In the genomic region with DNA sequence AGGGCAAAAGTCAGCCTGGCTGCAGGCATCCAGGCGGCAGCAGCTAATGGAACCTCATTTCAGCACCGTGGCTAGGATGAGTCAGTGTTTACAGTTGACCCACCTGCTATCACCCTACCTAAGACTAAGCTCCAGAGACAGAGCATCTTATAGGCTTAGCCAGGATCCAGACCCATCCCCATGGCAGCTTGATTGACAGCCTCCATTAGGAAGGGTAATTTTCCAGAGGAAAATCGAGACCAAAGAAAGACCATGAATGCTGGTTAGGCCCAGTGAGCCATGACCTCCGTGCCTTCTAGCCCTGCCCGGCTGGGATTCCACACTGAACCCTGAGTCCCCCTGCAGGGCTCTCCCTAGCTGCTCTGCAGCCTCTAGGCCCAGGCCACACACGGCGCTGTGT, we compare ENCODE assay signal across 24 cellular contexts. TPM values are rescaled to one million over a fixed set of nuclear protein-coding genes. Genes with fewer than 3 reads are reported as not detected.
A peak's percentile ranks its signal among the peaks of the same experiment; 100 is the strongest.
DNase-seq lines count a peak whose midpoint lies in the region; ATAC-seq and TF ChIP-seq lines count a peak whose summit lies in the region.
"Had no signal": no experiment of that assay in that cellular context is flagged by ENCODE, and none has a peak within 500 bp of the region (broad histone marks: within the 10 kb centered on the region; RNA-seq: fewer than 3 reads in every experiment).

No MANE protein-coding gene starts in this region.

- no peaks in the 10 kb centered on the region for H3K79me2 ChIP-seq in mesendoderm (ENCODE audit: control insufficient read depth, insufficient read depth, low read length)

- H3K27ac ChIP-seq in mesendoderm (ENCODE audit: low read depth, low read length) (peak overlapping the region; percentile 43), lower lobe of right lung (no peak overlapping the region)
- H3K27ac ChIP-seq: tibial nerve had no signal

- peaks cover 12% of the 10 kb centered on the region for H3K4me1 ChIP-seq in mesendoderm (ENCODE audit: control insufficient read depth, low read depth, low read length)
- H3K4me1 ChIP-seq in lower lobe of right lung, result no peaks in the 10 kb centered on the region
- H3K4me1 ChIP-seq: tibial nerve had no signal

- no CpG with 5 or more reads among the region's 7 CpGs for WGBS in mesendoderm (ENCODE audit: extremely low coverage, insufficient coverage, low lambda C conversion rate)

- no peak overlapping the region for H2BK15ac ChIP-seq in mesendoderm (replicated peaks; ENCODE audit: low read depth)

- H3K79me1 ChIP-seq in mesendoderm (ENCODE audit: low read length), result peaks cover 3% of the 10 kb centered on the region

- no peak overlapping the region for H2AK5ac ChIP-seq in mesendoderm (ENCODE audit: low read length)

- no peak overlapping the region for H3K23ac ChIP-seq in mesendoderm (ENCODE audit: low read length)

- H3K9ac ChIP-seq in mesendoderm (ENCODE audit: low read length), result no peak overlapping the region

- H3K27me3 ChIP-seq in mesendoderm (ENCODE audit: insufficient read depth, low read length, poor library complexity) (no peaks in the 10 kb centered on the region), lower lobe of right lung (ENCODE audit: low read depth) (peaks cover 10% of the 10 kb centered on the region)
- H3K27me3 ChIP-seq: tibial nerve had no signal

- no peak overlapping the region for H3K56ac ChIP-seq in mesendoderm (ENCODE audit: low read length)

- H3K9me3 ChIP-seq in lower lobe of right lung, result no peaks in the 10 kb centered on the region
- H3K9me3 ChIP-seq: tibial nerve had no signal

- H4K5ac ChIP-seq in mesendoderm (ENCODE audit: low read length), result no peak overlapping the region

- no peak overlapping the region for H3K18ac ChIP-seq in mesendoderm (ENCODE audit: low read length)

- no peak overlapping the region for H2BK5ac ChIP-seq in mesendoderm (ENCODE audit: low read length)

- TF ChIP-seq CTCF in lower lobe of right lung (IDR thresholded peaks at IDR 0.05), result no peak

- intact Hi-C loops in lower lobe of right lung (cut with DNase I), result no loop called here

- DNase-seq in ELF-1 (ENCODE audit: low read depth, low spot score) (peak; percentile 89), NCI-H146 treated with DMSO at 0.1 percent for 48 hours (lab: John Stamatoyannopoulos, UW; ENCODE audit: unreplicated experiment) (peak; percentile 73), ecto neural progenitor cell (ENCODE audit: low spot score) (peak; percentile 60), mesendoderm (peak; percentile 92), dermis blood vessel endothelial cell (no peak), lower lobe of right lung (no peak)
- DNase-seq: activated B cell treated with CpG ODN at 0.5 μM for 24 hours; activated CD4-positive, alpha-beta T cell treated with anti-CD3 and anti-CD28 coated beads, Interleukin-2, amount 50 U/mL, for 48 hours; activated gamma-delta T cell; CD4-positive, alpha-beta T cell; cortex of kidney; DMS79; NCI-H1105 treated with DMSO at 0.1 percent for 48 hours; NCI-H2171; posterior cingulate gyrus; stimulated activated CD4-positive, alpha-beta T cell treated with anti-CD3 and anti-CD28 coated beads, Interleukin-1b, Interleukin-23, amount 100 ng/mL, for 48 hours; stimulated activated naive CD8-positive, alpha-beta T cell treated with anti-CD3 and anti-CD28 coated beads, Interleukin-15, Interleukin-2, amounts not matched to agents 100 U/mL and 50 U/mL, for 24 hours had no signal

- no peaks in the 10 kb centered on the region for H3K36me3 ChIP-seq in mesendoderm (ENCODE audit: control insufficient read depth, insufficient read depth, low read length)
- no peaks in the 10 kb centered on the region for H3K36me3 ChIP-seq in lower lobe of right lung
- H3K36me3 ChIP-seq: tibial nerve had no signal

- no peak overlapping the region for H2BK120ac ChIP-seq in mesendoderm (ENCODE audit: low read depth, low read length)

- no peak overlapping the region for H4K8ac ChIP-seq in mesendoderm (ENCODE audit: low read depth, low read length)

- H3K4me2 ChIP-seq in mesendoderm (ENCODE audit: low read length), result no peak overlapping the region

- H3K4me3 ChIP-seq in mesendoderm (ENCODE audit: low read length), result no peak overlapping the region
- no peak overlapping the region for H3K4me3 ChIP-seq in lower lobe of right lung
- H3K4me3 ChIP-seq: tibial nerve had no signal

- ATAC-seq in HG03108 (IDR thresholded peaks at IDR 0.05; ENCODE audit: unreplicated experiment), result no peak
- ATAC-seq in lower lobe of right lung, result no peak
- ATAC-seq: left lobe of liver; stimulated activated naive CD8-positive, alpha-beta T cell treated with anti-CD3 and anti-CD28 coated beads, Interleukin-15, Interleukin-2, amounts not matched to agents 100 U/mL and 50 U/mL, for 24 hours had no signal

- H3K4ac ChIP-seq in mesendoderm (ENCODE audit: low read depth, low read length), result no peak overlapping the region

RNA-seq across cellular contexts. Expression of gene TUNAR, which starts 38.7 kb away (rescaled TPM):
- 48.9 TPM for polyA plus RNA-seq in mesendoderm (2013, experiment 1 of 2)
- polyA plus RNA-seq in mesendoderm (2013, experiment 2 of 2), result 51.3 TPM
- not detected in 2 replicates for total RNA-seq in dermis blood vessel endothelial cell
- total RNA-seq in lower lobe of right lung, result not detected
- total RNA-seq: CD4-positive, alpha-beta T cell; endothelial cell of umbilical vein; left lobe of liver; mesothelial cell of epicardium; natural killer cell treated with Interleukin-12 subunit alpha and Interleukin-12 subunit beta and Interleukin-15 and Interleukin-18, amount 100 ng/mL, for 72 hours; skeletal muscle tissue; tibial nerve had no signal
- polyA plus RNA-seq: endothelial cell of umbilical vein had no signal

Comparison
In these comparisons a context has a peak if more than half of its experiments do, and no peak if none do; other contexts are left out.
1. DNase-seq: peak in ELF-1 (single experiment), NCI-H146 treated with DMSO at 0.1 percent for 48 hours (single experiment), ecto neural progenitor cell (single experiment) and mesendoderm (single experiment); none in dermis blood vessel endothelial cell (single experiment) and lower lobe of right lung (single experiment).